ENCODE assay signal across 22 cellular contexts in genomic region chr3:60746690-60747416, GRCh38.
DNase-seq lines count a peak whose midpoint lies in the region; ATAC-seq and TF ChIP-seq lines count a peak whose summit lies in the region.
"Had no signal": no experiment of that assay in that cellular context is flagged by ENCODE, and none has a peak within 500 bp of the region (broad histone marks: within the 10 kb centered on the region; RNA-seq: fewer than 3 reads in every experiment).

No MANE protein-coding gene starts in this region.

- H2AFZ ChIP-seq in osteoblast (ENCODE audit: low read length), result no peak overlapping the region

- H3K9me3 ChIP-seq in osteoblast (ENCODE audit: low read depth, low read length) (no peaks in the 10 kb centered on the region), transverse colon (no peaks in the 10 kb centered on the region), suprapubic skin (no peaks in the 10 kb centered on the region)

- WGBS in transverse colon (ENCODE audit: low coverage in 1 of 2), 2 donors, result 71 to 83% methylated on average over 2 to 3 of the region's 3 CpGs
- 63% methylated on average over 3 of the region's 3 CpGs for WGBS in suprapubic skin

- no peaks in the 10 kb centered on the region for H4K20me1 ChIP-seq in osteoblast (ENCODE audit: insufficient read depth, low read length)

- H3K36me3 ChIP-seq in osteoblast (ENCODE audit: insufficient read depth, low read length) (no peaks in the 10 kb centered on the region), transverse colon (no peaks in the 10 kb centered on the region), suprapubic skin (no peaks in the 10 kb centered on the region)
- H3K36me3 ChIP-seq: sigmoid colon had no signal

- H3K4me3 ChIP-seq in fibroblast of mammary gland (ENCODE audit: control insufficient read depth, low read depth, low read length), result no peak overlapping the region
- H3K4me3 ChIP-seq in osteoblast (ENCODE audit: insufficient read depth, low read length), result no peak overlapping the region
- H3K4me3 ChIP-seq in transverse colon, result no peak overlapping the region
- no peak overlapping the region for H3K4me3 ChIP-seq in suprapubic skin
- H3K4me3 ChIP-seq: sigmoid colon had no signal

- in situ Hi-C loops in transverse colon (cut with MboI; ENCODE audit: low pct_ligation_motif_present in 1 of 4, low pct_unique_long_range_greater_than_20kb in 1 of 4, low sequenced_read_pairs in 3 of 4), result no loop called here

- TF ChIP-seq CTCF in fibroblast of mammary gland (conservative IDR thresholded peaks at IDR 0.05; ENCODE audit: control insufficient read depth, insufficient read depth, low read depth, low read length), result no peak
- TF ChIP-seq CTCF in osteoblast (IDR thresholded peaks at IDR 0.05; ENCODE audit: extremely low read depth, low read depth, low read length), result no peak
- TF ChIP-seq CTCF in transverse colon (IDR thresholded peaks at IDR 0.05), result no peak
- no peak for TF ChIP-seq CTCF in suprapubic skin (IDR thresholded peaks at IDR 0.05)

- H3K27ac ChIP-seq in osteoblast (ENCODE audit: low read depth, low read length), result no peak overlapping the region
- no peak overlapping the region for H3K27ac ChIP-seq in transverse colon
- no peak overlapping the region for H3K27ac ChIP-seq in suprapubic skin
- H3K27ac ChIP-seq: sigmoid colon had no signal

- TF ChIP-seq EP300 in transverse colon (IDR thresholded peaks at IDR 0.05; ENCODE audit: low read depth) (no peak), suprapubic skin (IDR thresholded peaks at IDR 0.05) (no peak)

- H3K27me3 ChIP-seq in osteoblast (ENCODE audit: insufficient read depth, low read length), result no peaks in the 10 kb centered on the region
- H3K27me3 ChIP-seq in transverse colon, result no peaks in the 10 kb centered on the region
- H3K27me3 ChIP-seq in suprapubic skin, result no peaks in the 10 kb centered on the region
- H3K27me3 ChIP-seq: sigmoid colon had no signal

- ATAC-seq in SK-N-SH treated with all-trans-retinoic acid at 6 μM for 48 hours, result peak; percentile 57
- no peak for ATAC-seq in GM19463 (IDR thresholded peaks at IDR 0.05; ENCODE audit: unreplicated experiment)
- ATAC-seq: CD8-positive, alpha-beta T cell; effector memory CD8-positive, alpha-beta T cell; esophagus mucosa had no signal

- H3K4me1 ChIP-seq in osteoblast (ENCODE audit: insufficient read depth, low read length) (peaks cover 21% of the 10 kb centered on the region), transverse colon (no peaks in the 10 kb centered on the region), suprapubic skin (no peaks in the 10 kb centered on the region)
- H3K4me1 ChIP-seq: sigmoid colon had no signal

- TF ChIP-seq POLR2A in transverse colon (IDR thresholded peaks at IDR 0.05), result no peak
- TF ChIP-seq POLR2A in suprapubic skin (IDR thresholded peaks at IDR 0.05), result no peak

- DNase-seq in NOMO-1 treated with DMSO at 0.1 percent for 48 hours (lab: John Stamatoyannopoulos, UW; ENCODE audit: unreplicated experiment), result peak; percentile 1
- DNase-seq in NOMO-1 treated with dmso at 0.1 percent for 144 hours (lab: John Stamatoyannopoulos, UW; ENCODE audit: unreplicated experiment), result no peak
- DNase-seq in fibroblast of mammary gland (ENCODE audit: low read depth), result peak; percentile 21
- DNase-seq in osteoblast (ENCODE audit: insufficient read length, low spot score, missing footprints), result no peak
- no peak for DNase-seq in transverse colon
- no peak for DNase-seq in suprapubic skin (ENCODE audit: low spot score in 2 of 2)
- DNase-seq: 8988T; activated CD4-positive, alpha-beta T cell treated with anti-CD3 and anti-CD28 coated beads, Interleukin-2, amount 50 U/mL, for 48 hours; activated CD8-positive, alpha-beta memory T cell treated with anti-CD3 and anti-CD28 coated beads, Interleukin-2, amount 50 U/mL, for 4 hours; CD8-positive, alpha-beta T cell; DMS153; effector memory CD8-positive, alpha-beta T cell; KG1; kidney; NCI-H187; NCI-H2171 treated with DMSO at 0.1 percent for 48 hours; NCI-H69; sigmoid colon; T1000 had no signal

- intact Hi-C loops in transverse colon (cut with DNase I; ENCODE audit: low total_unique reads), result no loop called here

- no peak overlapping the region for H3K4me2 ChIP-seq in osteoblast (ENCODE audit: insufficient read depth, low read length)

- H3K79me2 ChIP-seq in osteoblast (ENCODE audit: insufficient read depth, low read length), result no peaks in the 10 kb centered on the region

TF ChIP-seq in SK-N-SH treated with all-trans-retinoic acid at 6 μM for 48 hours, 23 proteins besides CTCF, POLR2A, EP300 and RAD21:
- TF ChIP-seq BACH2 (CRISPR knock-in tag; IDR thresholded peaks at IDR 0.05; ENCODE audit: borderline replicate concordance) (no peak), ZFP30 (CRISPR knock-in tag; IDR thresholded peaks at IDR 0.05) (no peak), ARNTL (CRISPR knock-in tag; IDR thresholded peaks at IDR 0.05; ENCODE audit: borderline replicate concordance, low read depth) (no peak)
TF ChIP-seq in SK-N-SH treated with all-trans-retinoic acid at 6 μM for 48 hours: peak in this region for 0.

Comparison
In these comparisons a context has a peak if more than half of its experiments do, and no peak if none do; other contexts are left out.
1. DNase-seq: peak in NOMO-1 treated with DMSO at 0.1 percent for 48 hours (single experiment) and fibroblast of mammary gland (single experiment); none in NOMO-1 treated with dmso at 0.1 percent for 144 hours (single experiment), osteoblast (single experiment), transverse colon (single experiment) and suprapubic skin (0 of 2).